ENCODE assay signal across 20 cellular contexts in the genomic region with DNA sequence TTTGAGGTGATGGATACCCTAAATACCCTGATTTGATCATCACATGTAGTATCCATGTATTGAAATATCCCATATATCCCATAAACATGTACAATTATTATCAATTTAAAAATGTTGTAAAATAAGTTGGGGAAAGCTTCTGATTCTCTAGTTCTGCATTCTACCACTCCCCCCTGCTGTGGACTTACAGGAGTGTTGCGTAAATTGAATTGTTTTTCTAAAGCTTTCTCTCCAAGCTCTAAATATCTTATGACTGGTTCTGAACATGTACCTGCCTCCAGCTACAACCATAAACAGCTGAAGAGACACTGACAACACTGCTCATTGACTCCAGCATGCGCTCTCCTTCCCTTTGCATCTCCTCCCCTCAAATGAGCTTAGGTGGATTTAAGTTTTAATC.
A peak's percentile ranks its signal among the peaks of the same experiment; 100 is the strongest.
DNase-seq lines count a peak whose midpoint lies in the region; ATAC-seq, FAIRE-seq and TF ChIP-seq lines count a peak whose summit lies in the region.
"Had no signal": no experiment of that assay in that cellular context is flagged by ENCODE, and none has a peak within 500 bp of the region (broad histone marks: within the 10 kb centered on the region; RNA-seq: fewer than 3 reads in every experiment).

No MANE protein-coding gene starts in this region.

- peak overlapping the region; percentile 73 for H2BK20ac ChIP-seq in IMR-90 (ENCODE audit: low read depth, low read length)

- peak overlapping the region; percentile 55; the same call in 1 of the 2 replicates for H2AK5ac ChIP-seq in IMR-90 (ENCODE audit: low read depth, low read length)

- H4K20me1 ChIP-seq in IMR-90 (ENCODE audit: insufficient read depth, low read length) (no peaks in the 10 kb centered on the region; the same call in 1 of the 2 replicates), endothelial cell of umbilical vein (replicated peaks; ENCODE audit: control insufficient read depth, extremely low read depth, insufficient read depth, low read length) (no peaks in the 10 kb centered on the region)

- H4K91ac ChIP-seq in IMR-90 (ENCODE audit: insufficient read depth, low read depth, low read length): 0 out of 2 replicates have a peak overlapping the region, but pooled peaks have one; percentile 61

- POLR2A ChIA-PET in IMR-90 (lab: Charles Lee; ENCODE audit: unreplicated experiment) (no interaction called here), endothelial cell of umbilical vein (lab: Charles Lee) (interaction anchor here (1.2 kb wide), 1 partner anchor 279 kb away, joined by 3 read pairs; no protein-coding TSS in a partner anchor)

- in situ Hi-C loops in IMR-90 (cut with MboI; ENCODE audit: low sequenced_read_pairs) (no loop called here), HAP-1 (cut with MboI; ENCODE audit: low sequenced_read_pairs) (no loop called here)

- H3K79me1 ChIP-seq in IMR-90 (ENCODE audit: low read depth in 1 of 2, low read length in 2 of 2): peaks cover 7 to 50% of the 10 kb centered on the region in 2 experiments

- no peak overlapping the region for H2AK9ac ChIP-seq in IMR-90 (replicated peaks; ENCODE audit: low read depth, low read length, poor library complexity)

- H3K23ac ChIP-seq in IMR-90 (ENCODE audit: low read depth, low read length): peak overlapping the region; percentile 39; the same call in 1 of the 2 replicates

- H3K79me2 ChIP-seq in ACC112 (ENCODE audit: control insufficient read depth, insufficient read depth, low read length, unreplicated experiment) (no peaks in the 10 kb centered on the region), endothelial cell of umbilical vein (ENCODE audit: control insufficient read depth, insufficient read depth, low read length) (no peaks in the 10 kb centered on the region)

- DNase-seq in IMR-90 (no peak), SIG-M5 (lab: John Stamatoyannopoulos, UW) (peak; percentile 14), endothelial cell of umbilical vein (ENCODE audit: low read depth, low spot score) (no peak), HAP-1 (ENCODE audit: low spot score in 2 of 2) (no peak), T-helper 1 cell (no peak), ascending aorta (ENCODE audit: low spot score in 2 of 2) (no peak), NCI-H1694 treated with DMSO at 0.1 percent for 48 hours (lab: John Stamatoyannopoulos, UW) (no peak)
- DNase-seq: ACHN; activated CD4-positive, CD25-positive, alpha-beta regulatory T cell; activated CD8-positive, alpha-beta memory T cell treated with anti-CD3 and anti-CD28 coated beads, Interleukin-2, amount 10 ng/mL, durations not matched to agents 7 days and 5 days; activated effector memory CD4-positive, alpha-beta T cell treated with anti-CD3 and anti-CD28 coated beads, Interleukin-2, amount 50 U/mL, for 16 hours; islet precursor cell; NCI-H1930; NCI-H510A treated with DMSO at 0.1 percent for 48 hours; right cardiac atrium had no signal

- peak overlapping the region; percentile 54 for H3K14ac ChIP-seq in IMR-90 (replicated peaks; ENCODE audit: low read depth, low read length)

- no peak for TF ChIP-seq RAD21 in IMR-90 (IDR thresholded peaks at IDR 0.05; ENCODE audit: low read length)

- intact Hi-C loops in IMR-90 (cut with micrococcal nuclease) (no loop called here), endothelial cell of umbilical vein (cut with micrococcal nuclease) (no loop called here), ascending aorta (cut with DNase I) (no loop called here)

- ATAC-seq in IMR-90 (ENCODE audit: low read depth): no peak
- ATAC-seq: activated CD8-positive, alpha-beta memory T cell treated with anti-CD3 and anti-CD28 coated beads, Interleukin-2, amount 10 ng/mL, durations not matched to agents 7 days and 5 days; esophagus mucosa; GM12878; Panc1; right cardiac atrium had no signal

- peak overlapping the region; percentile 79; the same call in 1 of the 2 replicates for H3K18ac ChIP-seq in IMR-90 (ENCODE audit: low read depth, low read length)

- H2AFZ ChIP-seq in ACC112 (ENCODE audit: low read length, unreplicated experiment): no peak overlapping the region
- H2AFZ ChIP-seq in IMR-90 (replicated peaks; ENCODE audit: low read length, poor library complexity): no peak overlapping the region
- H2AFZ ChIP-seq in endothelial cell of umbilical vein (ENCODE audit: low read depth, low read length): no peak overlapping the region

- TF ChIP-seq POLR2A in IMR-90 (IDR thresholded peaks at IDR 0.05; ENCODE audit: low read depth, low read length) (no peak), endothelial cell of umbilical vein (IDR thresholded peaks at IDR 0.05; ENCODE audit: low read depth, low read length) (no peak)

- BruUV-seq in IMR-90 (replicated peaks; lab: Mats Ljungman, UMichigan) (no TSS peak), endothelial cell of umbilical vein (replicated peaks; lab: Mats Ljungman, UMichigan) (no TSS peak)

- H4K5ac ChIP-seq in IMR-90 (ENCODE audit: low read depth, low read length): no peak overlapping the region

- H3K4me2 ChIP-seq in IMR-90 (ENCODE audit: low read depth, low read length) (no peak overlapping the region), endothelial cell of umbilical vein (ENCODE audit: insufficient read depth, low read length) (no peak overlapping the region)

- no peaks in the 10 kb centered on the region for H3K27me3 ChIP-seq in ACC112 (ENCODE audit: insufficient read depth, low read length)
- H3K27me3 ChIP-seq in IMR-90 (ENCODE audit: control insufficient read depth, insufficient read depth, low read length): no peaks in the 10 kb centered on the region
- no peaks in the 10 kb centered on the region for H3K27me3 ChIP-seq in endothelial cell of umbilical vein (ENCODE audit: control insufficient read depth in 2 of 2, insufficient read depth in 2 of 2, low read length in 2 of 2)
- H3K27me3 ChIP-seq in HAP-1 (ENCODE audit: low read depth): no peaks in the 10 kb centered on the region
- no peaks in the 10 kb centered on the region for H3K27me3 ChIP-seq in ascending aorta
- H3K27me3 ChIP-seq: vagina had no signal

- H3K9me3 ChIP-seq in IMR-90 (ENCODE audit: control insufficient read depth, insufficient read depth, low read length) (no peaks in the 10 kb centered on the region), endothelial cell of umbilical vein (replicated peaks; ENCODE audit: control insufficient read depth, insufficient read depth, low read length) (no peaks in the 10 kb centered on the region), HAP-1 (no peaks in the 10 kb centered on the region), ascending aorta (no peaks in the 10 kb centered on the region)
- H3K9me3 ChIP-seq: vagina had no signal

- dilution Hi-C loops in IMR-90 (cut with HindIII; ENCODE audit: low sequenced_read_pairs, unreplicated experiment): no loop called here
- dilution Hi-C loops in endothelial cell of umbilical vein (cut with MboI; ENCODE audit: extremely low pct_ligation_motif_present, low sequenced_read_pairs): no loop called here

- H3K27ac ChIP-seq in ACC112 (ENCODE audit: low read depth, low read length): peak overlapping the region; percentile 65; the same call in 1 of the 2 replicates
- 0 out of 2 replicates have a peak overlapping the region, but pooled peaks have one; percentile 34 for H3K27ac ChIP-seq in IMR-90 (ENCODE audit: insufficient read depth, low read length)
- H3K27ac ChIP-seq in endothelial cell of umbilical vein (ENCODE audit: insufficient read depth, low read depth, low read length): peak overlapping the region; percentile 89
- no peak overlapping the region for H3K27ac ChIP-seq in ascending aorta
- H3K27ac ChIP-seq: vagina had no signal

- CTCF ChIA-PET in IMR-90 (lab: Yijun Ruan, JAX) (interaction anchor here (0.6 to 1.7 kb wide), 2 partner anchors 13 to 1105 kb away, joined by 5 to 7 read pairs; no protein-coding TSS in a partner anchor), endothelial cell of umbilical vein (lab: Charles Lee) (interaction anchor here (0.7 to 11.1 kb wide), 13 partner anchors 12 to 280 kb away, joined by 3 to 98 read pairs (median 7); no protein-coding TSS in a partner anchor)

- no peak overlapping the region for H3K56ac ChIP-seq in IMR-90 (ENCODE audit: extremely low read depth, insufficient read depth, low read length)

- H2BK15ac ChIP-seq in IMR-90 (ENCODE audit: low read depth, low read length): peak overlapping the region; percentile 38; the same call in 1 of the 3 replicates

- peak overlapping the region; percentile 80 for H2BK120ac ChIP-seq in IMR-90 (ENCODE audit: low read depth, low read length)

- peaks cover 20% of the 10 kb centered on the region for H3K9me1 ChIP-seq in IMR-90 (ENCODE audit: insufficient read depth, low read length)
- no peaks in the 10 kb centered on the region for H3K9me1 ChIP-seq in endothelial cell of umbilical vein (replicated peaks; ENCODE audit: control insufficient read depth, extremely low read depth, insufficient read depth, low read length)

- no peak for FAIRE-seq in endothelial cell of umbilical vein (lab: Jason Lieb, UNC)
- FAIRE-seq: GM12878 had no signal

- TF ChIP-seq CTCF in IMR-90 (conservative IDR thresholded peaks at IDR 0.05; ENCODE audit: low read depth, low read length) (no peak), endothelial cell of umbilical vein (IDR thresholded peaks at IDR 0.05; ENCODE audit: extremely low read depth in 1 of 2, insufficient read depth in 1 of 2, low read depth in 1 of 2, low read length in 2 of 2) (no peak), ascending aorta (IDR thresholded peaks at IDR 0.05) (no peak)

- peak overlapping the region; percentile 85 for H3K4ac ChIP-seq in IMR-90 (ENCODE audit: low read depth, low read length)

- H2BK5ac ChIP-seq in IMR-90 (ENCODE audit: low read depth, low read length, poor library complexity, severe bottlenecking): no peak overlapping the region

- H3K4me1 ChIP-seq in ACC112 (ENCODE audit: control insufficient read depth, insufficient read depth, low read length, unreplicated experiment): peaks cover 55% of the 10 kb centered on the region
- H3K4me1 ChIP-seq in IMR-90 (ENCODE audit: control insufficient read depth, insufficient read depth, low read length): peaks cover 14% of the 10 kb centered on the region
- H3K4me1 ChIP-seq in endothelial cell of umbilical vein (ENCODE audit: control insufficient read depth, extremely low read depth, insufficient read depth, low read length): peaks cover 54% of the 10 kb centered on the region
- no peaks in the 10 kb centered on the region for H3K4me1 ChIP-seq in HAP-1
- H3K4me1 ChIP-seq in ascending aorta: peaks cover 8 to 27% of the 10 kb centered on the region in 2 donors

- H3K36me3 ChIP-seq in ACC112 (ENCODE audit: insufficient read depth, low read length) (no peaks in the 10 kb centered on the region), IMR-90 (ENCODE audit: control insufficient read depth, insufficient read depth, low read length) (peaks cover 14% of the 10 kb centered on the region), endothelial cell of umbilical vein (ENCODE audit: control insufficient read depth in 2 of 2, extremely low read depth in 1 of 2, insufficient read depth in 2 of 2, low read length in 2 of 2) (peaks cover 0 to 4% of the 10 kb centered on the region in 2 experiments), HAP-1 (replicated peaks) (no peaks in the 10 kb centered on the region), ascending aorta (no peaks in the 10 kb centered on the region)

- H3K4me3 ChIP-seq in ACC112 (ENCODE audit: low read depth, low read length): no peak overlapping the region
- no peak overlapping the region for H3K4me3 ChIP-seq in IMR-90 (ENCODE audit: insufficient read depth, low read depth, low read length)
- no peak overlapping the region for H3K4me3 ChIP-seq in endothelial cell of umbilical vein (replicated peaks in 1 of 3; ENCODE audit: insufficient read depth in 1 of 3, low read depth in 1 of 3, low read length in 3 of 3)
- H3K4me3 ChIP-seq in HAP-1: no peak overlapping the region
- no peak overlapping the region for H3K4me3 ChIP-seq in ascending aorta
- H3K4me3 ChIP-seq: GM12878, vagina had no signal

- WGBS in IMR-90 (ENCODE audit: extremely low coverage in 2 of 2, insufficient read length in 1 of 2), 2 experiments: no CpG with 5 or more reads among the region's 2 CpGs

- peak overlapping the region; percentile 49 to 82 for H4K8ac ChIP-seq in IMR-90 (ENCODE audit: low read depth in 2 of 2, low read length in 2 of 2)

- H3K9ac ChIP-seq in IMR-90 (ENCODE audit: low read depth, low read length): no peak overlapping the region
- peak overlapping the region; percentile 59 for H3K9ac ChIP-seq in endothelial cell of umbilical vein (replicated peaks; ENCODE audit: extremely low read depth, insufficient read depth, low read length)

Comparison
In these comparisons a context has a peak if more than half of its experiments do, and no peak if none do; other contexts are left out.
1. H3K27ac ChIP-seq: peak in ACC112 (single experiment), IMR-90 (single experiment) and endothelial cell of umbilical vein (single experiment); none in ascending aorta (0 of 2).